12 cellular contexts compared by ENCODE assay signal in genomic region chr10:84167289-84167653, GRCh38. TPM values are rescaled to one million over a fixed set of nuclear protein-coding genes. Genes with fewer than 3 reads are reported as not detected.
"Had no signal": no experiment of that assay in that cellular context is flagged by ENCODE, and none has a peak within 500 bp of the region (broad histone marks: within the 10 kb centered on the region; RNA-seq: fewer than 3 reads in every experiment).

No MANE protein-coding gene starts in this region.

RNA-seq across cellular contexts. Expression of gene GPR15LG, which starts 6.3 kb away (rescaled TPM):
- total RNA-seq: activated CD8-positive, alpha-beta memory T cell treated with anti-CD3 and anti-CD28 coated beads for 36 hours; activated naive CD4-positive, alpha-beta T cell treated with anti-CD3 and anti-CD28 coated beads for 36 hours; activated T-helper 17 cell treated with anti-CD3 and anti-CD28 coated beads, Interleukin-2, amount 50 U/mL, for 72 hours; astrocyte; heart left ventricle; lung microvascular endothelial cell; mononuclear cell; naive thymus-derived CD4-positive, alpha-beta T cell; skeletal muscle tissue; thoracic aorta had no signal

RNA-seq across cellular contexts. Expression of gene LRIT2, which starts 58.1 kb away (rescaled TPM):
- total RNA-seq: activated CD8-positive, alpha-beta memory T cell treated with anti-CD3 and anti-CD28 coated beads for 36 hours; activated naive CD4-positive, alpha-beta T cell treated with anti-CD3 and anti-CD28 coated beads for 36 hours; activated T-helper 17 cell treated with anti-CD3 and anti-CD28 coated beads, Interleukin-2, amount 50 U/mL, for 72 hours; astrocyte; heart left ventricle; lung microvascular endothelial cell; mononuclear cell; naive thymus-derived CD4-positive, alpha-beta T cell; skeletal muscle tissue; stomach; thoracic aorta; ureter had no signal
